22 cellular contexts compared by ENCODE assay signal in the genomic region with DNA sequence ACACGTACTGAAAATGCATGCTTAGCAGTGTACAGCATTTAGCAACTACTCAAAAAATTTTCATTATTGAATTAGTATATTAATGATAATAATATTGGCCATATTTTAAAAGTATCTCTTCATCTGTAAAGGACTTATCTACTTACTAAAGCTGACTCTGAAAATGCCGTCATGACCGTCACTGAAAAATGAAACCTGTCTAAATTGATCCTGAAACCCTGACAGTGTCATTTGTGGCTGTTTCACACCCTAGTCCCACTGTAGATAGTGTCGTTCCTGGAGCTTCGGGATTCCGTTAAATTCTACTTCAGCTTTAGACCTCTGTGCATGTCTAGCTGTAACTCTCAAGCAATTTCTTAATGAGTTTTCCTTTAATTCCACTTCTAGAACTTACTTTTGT. TPM values are rescaled to one million over a fixed set of nuclear protein-coding genes. Genes with fewer than 3 reads are reported as not detected.
DNase-seq lines count a peak whose midpoint lies in the region; ATAC-seq, FAIRE-seq and TF ChIP-seq lines count a peak whose summit lies in the region.
"Had no signal": no experiment of that assay in that cellular context is flagged by ENCODE, and none has a peak within 500 bp of the region (broad histone marks: within the 10 kb centered on the region; RNA-seq: fewer than 3 reads in every experiment).

No MANE protein-coding gene starts in this region.

- no peak overlapping the region for H3K27ac ChIP-seq in H9 (ENCODE audit: insufficient read length, low read depth, low read length)
- H3K27ac ChIP-seq: body of pancreas had no signal

- no peak for DNase-seq in GM12892 (ENCODE audit: insufficient read length)
- DNase-seq in H9 = no peak
- DNase-seq in occipital lobe (lab: John Stamatoyannopoulos, UW) = no peak
- no peak for DNase-seq in Calu3
- no peak for DNase-seq in HEK293T (ENCODE audit: extremely low spot score)
- DNase-seq: activated naive CD4-positive, alpha-beta T cell treated with anti-CD3 and anti-CD28 coated beads, Interleukin-2, amount 50 U/mL, for 16 hours; body of pancreas; CD4-positive, alpha-beta T cell; dermis blood vessel endothelial cell; DMS79 treated with DMSO at 0.1 percent for 48 hours; HFFc6; naive thymus-derived CD4-positive, alpha-beta T cell; NCI-H1092; Right ventricle myocardium superior; stimulated activated CD4-positive, alpha-beta T cell treated with anti-CD3 and anti-CD28 coated beads, Interleukin-15, amount 100 ng/mL, for 24 hours; stimulated activated naive CD8-positive, alpha-beta T cell treated with anti-CD3 and anti-CD28 coated beads, Interleukin-15, amount 100 ng/mL, for 72 hours had no signal

- no peak overlapping the region for H3K14ac ChIP-seq in H9 (ENCODE audit: insufficient read depth, low read length)

- H3K23me2 ChIP-seq in H9 (ENCODE audit: insufficient read length, low read depth, low read length, poor library complexity, severe bottlenecking) = no peaks in the 10 kb centered on the region

- H2BK120ac ChIP-seq in H9 (ENCODE audit: low read depth, low read length, poor library complexity, severe bottlenecking) = no peak overlapping the region

- no TSS peak for BruUV-seq in Calu3 (replicated peaks; lab: Mats Ljungman, UMichigan)

- H3T11ph ChIP-seq in H9 (ENCODE audit: low read length) = no peak overlapping the region

- H3K27ac Mint-ChIP-seq in H9 = no peak overlapping the region
- H3K27ac Mint-ChIP-seq in Calu3 (ENCODE audit: unreplicated experiment) = no peak overlapping the region
- H3K27ac Mint-ChIP-seq: CD4-positive, alpha-beta T cell; HFFc6; stimulated activated naive CD8-positive, alpha-beta T cell treated with anti-CD3 and anti-CD28 coated beads, Interleukin-15, amount 100 ng/mL, for 72 hours had no signal

- H3K27me3 Mint-ChIP-seq in H9 (ENCODE audit: low read depth) (no peaks in the 10 kb centered on the region), Calu3 (ENCODE audit: unreplicated experiment) (no peaks in the 10 kb centered on the region)
- H3K27me3 Mint-ChIP-seq: CD4-positive, alpha-beta T cell; naive thymus-derived CD4-positive, alpha-beta T cell; stimulated activated naive CD8-positive, alpha-beta T cell treated with anti-CD3 and anti-CD28 coated beads, Interleukin-15, amount 100 ng/mL, for 72 hours had no signal

- FAIRE-seq in GM12892 (lab: Jason Lieb, UNC) = peak; percentile 14
- FAIRE-seq: urothelium cell line had no signal

- no peak overlapping the region for H4K91ac ChIP-seq in H9 (ENCODE audit: insufficient read length, low read depth, low read length)

- H3K18ac ChIP-seq in H9 (ENCODE audit: insufficient read length, low read depth, low read length) = no peak overlapping the region

- H3K4me1 Mint-ChIP-seq in H9 (no peaks in the 10 kb centered on the region), Calu3 (ENCODE audit: low read depth, unreplicated experiment) (no peaks in the 10 kb centered on the region)

- TF ChIP-seq CTCF in H9 (conservative IDR thresholded peaks at IDR 0.05) (no peak), Calu3 (IDR thresholded peaks at IDR 0.05; ENCODE audit: unreplicated experiment) (no peak)

- no peak overlapping the region for H2BK12ac ChIP-seq in H9 (ENCODE audit: insufficient read length, low read depth, low read length)

- H3K79me2 ChIP-seq in H9 (ENCODE audit: insufficient read depth, low read length) = no peaks in the 10 kb centered on the region

- no peak overlapping the region for H3K9ac ChIP-seq in H9 (ENCODE audit: extremely low read depth, insufficient read length, low read length)

- H3K36me3 Mint-ChIP-seq in H9 (ENCODE audit: insufficient read depth in 1 of 3, low read depth in 3 of 3) (peaks cover 0 to 2% (median 0%) of the 10 kb centered on the region in 3 experiments; a peak in 1 of 7 replicates), Calu3 (ENCODE audit: insufficient read depth, unreplicated experiment) (no peaks in the 10 kb centered on the region)

- H3K4me3 Mint-ChIP-seq in H9 (no peak overlapping the region), Calu3 (ENCODE audit: low read depth, unreplicated experiment) (no peak overlapping the region)
- H3K4me3 Mint-ChIP-seq: CD4-positive, alpha-beta T cell; HFFc6; IgD-negative memory B cell; stimulated activated naive CD8-positive, alpha-beta T cell treated with anti-CD3 and anti-CD28 coated beads, Interleukin-15, amount 100 ng/mL, for 72 hours had no signal

- H2BK5ac ChIP-seq in H9 (ENCODE audit: insufficient read length, low read length) = no peak overlapping the region

- H3K79me1 ChIP-seq in H9 (ENCODE audit: insufficient read depth, low read depth, low read length, poor library complexity, severe bottlenecking) = no peaks in the 10 kb centered on the region

- POLR2A ChIA-PET in HEK293T (lab: Yijun Ruan, JAX) = interaction anchor here (0.7 to 1.2 kb wide), 4 partner anchors 21 to 227 kb away, joined by 3 to 4 read pairs (median 4); a partner anchor contains a TSS

- TF ChIP-seq POLR2A in GM12892 (IDR thresholded peaks at IDR 0.05; ENCODE audit: low read depth, low read length) = no peak

- H2BK20ac ChIP-seq in H9 (ENCODE audit: low read depth, low read length, poor library complexity, severe bottlenecking) = no peak overlapping the region

- no peak overlapping the region for H3K56ac ChIP-seq in H9 (ENCODE audit: insufficient read length, low read depth, low read length)

- H3K27me3 ChIP-seq in H9 (ENCODE audit: insufficient read depth, low read length) = no peaks in the 10 kb centered on the region
- H3K27me3 ChIP-seq: body of pancreas had no signal

- H3K9me3 Mint-ChIP-seq in H9 = no peaks in the 10 kb centered on the region
- no peaks in the 10 kb centered on the region for H3K9me3 Mint-ChIP-seq in Calu3 (ENCODE audit: low read depth, unreplicated experiment)
- H3K9me3 Mint-ChIP-seq: CD4-positive, alpha-beta T cell; HFFc6; naive thymus-derived CD4-positive, alpha-beta T cell; stimulated activated naive CD8-positive, alpha-beta T cell treated with anti-CD3 and anti-CD28 coated beads, Interleukin-15, amount 100 ng/mL, for 72 hours had no signal

- WGBS in H9 (ENCODE audit: extremely low coverage, insufficient read length, low lambda C conversion rate) = no CpG with 5 or more reads among the region's 6 CpGs

- H2AFZ ChIP-seq in H9 (ENCODE audit: low read length) = no peak overlapping the region

- no peak overlapping the region for H3K4ac ChIP-seq in H9 (ENCODE audit: low read depth, low read length)

- H2BK15ac ChIP-seq in H9 (ENCODE audit: low read depth, low read length) = no peak overlapping the region

- H4K8ac ChIP-seq in H9 (replicated peaks; ENCODE audit: insufficient read length, low read depth, low read length) = no peak overlapping the region

- no peak overlapping the region for H4K5ac ChIP-seq in H9 (ENCODE audit: insufficient read length, low read depth, low read length)

- intact Hi-C loops in Calu3 (cut with micrococcal nuclease; ENCODE audit: unreplicated experiment) = no loop called here

- no peaks in the 10 kb centered on the region; the same call in 1 of the 2 replicates for H3K4me1 ChIP-seq in H9 (ENCODE audit: insufficient read depth, low read length)
- H3K4me1 ChIP-seq: body of pancreas had no signal

- no peak overlapping the region for H3K4me2 ChIP-seq in H9 (ENCODE audit: insufficient read depth, insufficient read length, low read length)

- no peak overlapping the region for H2AK5ac ChIP-seq in H9 (ENCODE audit: insufficient read length, low read length)

- H3K9me3 ChIP-seq in H9 (ENCODE audit: control insufficient read depth, low read depth, low read length) = no peaks in the 10 kb centered on the region
- H3K9me3 ChIP-seq: body of pancreas had no signal

- H3K23ac ChIP-seq in H9 (ENCODE audit: insufficient read length, low read depth, low read length) = no peak overlapping the region

- CTCF ChIA-PET in Calu3 (lab: Charles Lee) = no interaction called here
- CTCF ChIA-PET in HEK293T (lab: Yijun Ruan, JAX) = interaction anchor here (0.6 to 1.5 kb wide), 3 partner anchors 11 to 258 kb away, joined by 3 to 4 read pairs (median 3); no protein-coding TSS in a partner anchor

- H4K20me1 ChIP-seq in H9 (ENCODE audit: control insufficient read depth, insufficient read depth, insufficient read length) = no peaks in the 10 kb centered on the region

- ATAC-seq in GM19025 (IDR thresholded peaks at IDR 0.05; ENCODE audit: low read depth, unreplicated experiment) (peak; percentile 58), HG02588 (IDR thresholded peaks at IDR 0.05; ENCODE audit: unreplicated experiment) (peak; percentile 62), HG03460 (IDR thresholded peaks at IDR 0.05; ENCODE audit: unreplicated experiment) (peak; percentile 49)
- ATAC-seq: body of pancreas; esophagus mucosa; naive thymus-derived CD4-positive, alpha-beta T cell; stimulated activated naive CD8-positive, alpha-beta T cell treated with anti-CD3 and anti-CD28 coated beads, Interleukin-15, amount 100 ng/mL, for 72 hours had no signal

TF ChIP-seq in HEK293T, 16 proteins besides CTCF, POLR2A, EP300 and RAD21:
- TF ChIP-seq SP1 (IDR thresholded peaks at IDR 0.05) (no peak), SUZ12 (IDR thresholded peaks at IDR 0.05) (no peak), ZNF384 (IDR thresholded peaks at IDR 0.05) (no peak)

RNA-seq across cellular contexts. Expression of a gene that starts 35.8 kb away (rescaled TPM):
- 49.0 TPM for polyA plus RNA-seq in GM12892 (2012; ENCODE audit: missing spikeins)
- 39.4 and 41.3 TPM in 2 replicates for total RNA-seq in H9 (2021)
- total RNA-seq in occipital lobe = 28.9 TPM
- 40.2 and 46.5 TPM in 2 replicates for total RNA-seq in Calu3 (2022)
